ENCODE assay signal across 2 cellular contexts in genomic region chr22:37290737-37291136, GRCh38.
TF ChIP-seq lines count a peak whose summit lies in the region.

No MANE protein-coding gene starts in this region.

TF ChIP-seq in H1, 55 proteins besides CTCF, POLR2A, EP300 and RAD21 (continued from another document):
- no peak for TF ChIP-seq SAP30 (IDR thresholded peaks at IDR 0.05; ENCODE audit: insufficient read depth, insufficient replicate concordance, low read length)
- TF ChIP-seq SUZ12 (IDR thresholded peaks at IDR 0.05; ENCODE audit: low read length), result no peak
- TF ChIP-seq TCF12 (IDR thresholded peaks at IDR 0.05; ENCODE audit: low read depth, low read length), result no peak
- TF ChIP-seq BCL11A (IDR thresholded peaks at IDR 0.05; ENCODE audit: low read depth in 2 of 2, low read length in 2 of 2), result no peak
- TF ChIP-seq CBX5 (IDR thresholded peaks at IDR 0.05; ENCODE audit: low read depth, low read length), result no peak
- TF ChIP-seq GTF2F1 (IDR thresholded peaks at IDR 0.05; ENCODE audit: borderline replicate concordance, low read depth, low read length), result no peak
- no peak for TF ChIP-seq HDAC2 (IDR thresholded peaks at IDR 0.05; ENCODE audit: borderline replicate concordance in 1 of 2, low read depth in 2 of 2, low read length in 2 of 2)
- TF ChIP-seq SP2 (IDR thresholded peaks at IDR 0.05; ENCODE audit: low read length), result no peak
- TF ChIP-seq EGR1 (IDR thresholded peaks at IDR 0.05; ENCODE audit: borderline replicate concordance, low read depth, low read length), result no peak
- TF ChIP-seq CREB1 (IDR thresholded peaks at IDR 0.05), result no peak
- TF ChIP-seq POU5F1 (IDR thresholded peaks at IDR 0.05; ENCODE audit: low read depth, low read length), result no peak
- no peak for TF ChIP-seq CHD1 (IDR thresholded peaks at IDR 0.05; ENCODE audit: low read depth, low read length)
- TF ChIP-seq TEAD4 (IDR thresholded peaks at IDR 0.05; ENCODE audit: low read depth, low read length), result no peak
- no peak for TF ChIP-seq KDM1A (IDR thresholded peaks at IDR 0.05; ENCODE audit: borderline replicate concordance, low read length)

TF ChIP-seq in SK-N-SH treated with all-trans-retinoic acid at 6 μM for 48 hours, 23 proteins besides CTCF, POLR2A, EP300 and RAD21:
- no peak for TF ChIP-seq POU6F1 (CRISPR knock-in tag; IDR thresholded peaks at IDR 0.05; ENCODE audit: borderline replicate concordance, low read depth)
- no peak for TF ChIP-seq PATZ1 (CRISPR knock-in tag; IDR thresholded peaks at IDR 0.05; ENCODE audit: borderline replicate concordance)
- no peak for TF ChIP-seq OSR1 (CRISPR knock-in tag; IDR thresholded peaks at IDR 0.05)
- no peak for TF ChIP-seq ZFP3 (CRISPR knock-in tag; IDR thresholded peaks at IDR 0.05)
- no peak for TF ChIP-seq CREB5 (CRISPR knock-in tag; IDR thresholded peaks at IDR 0.05; ENCODE audit: low read depth)
- no peak for TF ChIP-seq RARB (CRISPR knock-in tag; IDR thresholded peaks at IDR 0.05)
- no peak for TF ChIP-seq ZFP30 (CRISPR knock-in tag; IDR thresholded peaks at IDR 0.05)
- no peak for TF ChIP-seq PPARA (CRISPR knock-in tag; IDR thresholded peaks at IDR 0.05; ENCODE audit: borderline replicate concordance)
- no peak for TF ChIP-seq SNAI2 (CRISPR knock-in tag; IDR thresholded peaks at IDR 0.05)
- TF ChIP-seq ISL1 (CRISPR knock-in tag; IDR thresholded peaks at IDR 0.05), result no peak
- no peak for TF ChIP-seq GLIS3 (CRISPR knock-in tag; IDR thresholded peaks at IDR 0.05)
- TF ChIP-seq ZNF8 (CRISPR knock-in tag; IDR thresholded peaks at IDR 0.05), result no peak
- no peak for TF ChIP-seq ZNF565 (CRISPR knock-in tag; conservative IDR thresholded peaks at IDR 0.05; ENCODE audit: low read depth)
- TF ChIP-seq ARNTL (CRISPR knock-in tag; IDR thresholded peaks at IDR 0.05; ENCODE audit: borderline replicate concordance, low read depth), result no peak
- TF ChIP-seq ZC3H10 (CRISPR knock-in tag; IDR thresholded peaks at IDR 0.05), result no peak
- TF ChIP-seq BACH2 (CRISPR knock-in tag; IDR thresholded peaks at IDR 0.05; ENCODE audit: borderline replicate concordance), result no peak
- no peak for TF ChIP-seq ESRRG (CRISPR knock-in tag; IDR thresholded peaks at IDR 0.05)
- TF ChIP-seq ZNF70 (CRISPR knock-in tag; IDR thresholded peaks at IDR 0.05), result no peak
- TF ChIP-seq TOX (CRISPR knock-in tag; IDR thresholded peaks at IDR 0.05; ENCODE audit: borderline replicate concordance), result no peak
- TF ChIP-seq CSRNP3 (CRISPR knock-in tag; IDR thresholded peaks at IDR 0.05), result no peak
